ENCODE assay signal across 8 cellular contexts in the genomic region with DNA sequence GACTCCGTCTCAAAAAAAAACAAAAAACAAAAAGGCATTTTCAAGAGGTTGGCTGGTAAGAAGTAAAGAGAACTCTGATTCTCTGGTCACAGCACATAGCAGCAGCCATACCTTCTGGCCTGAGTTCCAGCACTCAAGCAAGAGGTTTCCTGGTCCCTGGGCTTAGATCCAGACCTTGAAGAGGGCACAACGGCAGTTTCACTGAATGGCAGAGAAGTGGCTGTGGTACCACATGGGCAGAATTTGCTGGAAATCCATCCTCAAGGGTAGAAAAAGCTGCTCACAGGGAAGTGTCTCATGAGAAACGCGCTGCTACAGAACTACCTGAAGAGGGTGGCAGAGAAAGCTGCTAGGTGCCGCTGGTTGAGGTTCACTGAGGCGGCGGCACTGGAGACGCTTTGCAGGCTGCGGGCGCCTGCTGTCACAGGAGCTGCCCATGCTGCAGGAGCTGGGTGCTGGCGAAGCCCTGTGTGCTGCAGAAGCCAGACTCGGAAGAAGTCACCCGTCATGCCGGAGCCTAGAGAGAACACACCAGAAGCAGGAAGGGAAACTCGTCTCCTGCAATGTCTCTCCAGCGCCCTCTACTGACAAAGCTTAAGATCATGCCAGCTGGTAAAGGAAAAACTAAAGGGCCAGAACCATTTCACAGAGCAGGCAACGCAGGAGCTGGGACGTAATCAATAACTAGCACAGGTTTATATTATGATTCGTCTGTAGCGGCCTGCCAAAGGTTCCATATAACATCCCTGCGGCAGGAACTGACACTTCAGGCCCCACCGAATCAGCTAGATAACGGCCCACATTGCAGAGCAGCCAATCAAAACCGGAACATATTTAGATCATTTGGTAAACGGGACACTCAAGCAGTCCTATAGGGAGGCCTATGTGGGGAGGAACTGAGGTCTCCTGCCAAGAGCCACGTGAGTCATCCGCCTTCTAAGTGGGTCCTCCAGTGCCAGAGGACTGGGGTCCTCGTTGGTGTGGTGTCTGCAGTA. TPM values are rescaled to one million over a fixed set of nuclear protein-coding genes. Genes with fewer than 3 reads are reported as not detected.
DNase-seq lines count a peak whose midpoint lies in the region; ATAC-seq and TF ChIP-seq lines count a peak whose summit lies in the region.

No MANE protein-coding gene starts in this region.

- H4K20me1 ChIP-seq in Loucy (ENCODE audit: insufficient read depth, low read length, poor library complexity, severe bottlenecking): no peaks in the 10 kb centered on the region

- H3K4me2 ChIP-seq in Loucy (ENCODE audit: low read depth, low read length, poor library complexity, severe bottlenecking): peak overlapping the region; percentile 93

- H3K4me3 ChIP-seq in Loucy (ENCODE audit: low read length, poor library complexity, severe bottlenecking) (peak overlapping the region; percentile 78), RWPE2 (ENCODE audit: severe bottlenecking) (peak overlapping the region; percentile 30), tibial nerve (peak overlapping the region; percentile 33 to 52 (median 44))

- H3K9me2 ChIP-seq in Loucy (replicated peaks; ENCODE audit: low read depth, low read length): no peaks in the 10 kb centered on the region

- 22 to 28% methylated on average over 23 to 28 of the region's 28 CpGs for WGBS in tibial nerve, 2 donors

- peak overlapping the region; percentile 80 for H3K9ac ChIP-seq in Loucy (ENCODE audit: low read depth, low read length, poor library complexity, severe bottlenecking)

- no peaks in the 10 kb centered on the region for H3F3A ChIP-seq in Loucy (ENCODE audit: low read depth)

- peak; percentile 54 for ATAC-seq in GM18868 (IDR thresholded peaks at IDR 0.05; ENCODE audit: unreplicated experiment)
- peak; percentile 57 for ATAC-seq in RWPE2 (ENCODE audit: low read depth)
- peak; percentile 72 for ATAC-seq in omental fat pad (ENCODE audit: low FRiP score)

- peaks cover 3% of the 10 kb centered on the region for H3K27me3 ChIP-seq in Loucy (ENCODE audit: insufficient read depth, low read length, poor library complexity, severe bottlenecking)
- no peaks in the 10 kb centered on the region for H3K27me3 ChIP-seq in RWPE2 (ENCODE audit: insufficient read depth, poor library complexity, severe bottlenecking)
- no peaks in the 10 kb centered on the region for H3K27me3 ChIP-seq in tibial nerve

- H3K9me3 ChIP-seq in Loucy (ENCODE audit: insufficient read depth, low read depth, low read length) (no peaks in the 10 kb centered on the region), RWPE2 (ENCODE audit: severe bottlenecking) (no peaks in the 10 kb centered on the region), tibial nerve (no peaks in the 10 kb centered on the region)

- TF ChIP-seq POLR2A in tibial nerve (IDR thresholded peaks at IDR 0.05): peak in 1 of 2 donors; percentile 12

- peaks cover 20% of the 10 kb centered on the region for H3K79me2 ChIP-seq in Loucy (ENCODE audit: insufficient read depth, low read length)

- H3K27ac ChIP-seq in RWPE2 (ENCODE audit: poor library complexity, severe bottlenecking) (peak overlapping the region; percentile 19), tibial nerve (peak overlapping the region in 3 of 4 donors; percentile 52 to 60 (median 58))

- TF ChIP-seq CTCF in AG09319 (IDR thresholded peaks at IDR 0.05; ENCODE audit: low read depth, low read length) (peak; percentile 92), Loucy (conservative IDR thresholded peaks at IDR 0.05; ENCODE audit: low read length) (peak; percentile 72), RWPE2 (IDR thresholded peaks at IDR 0.05; ENCODE audit: poor library complexity, severe bottlenecking) (peak; percentile 96), omental fat pad (IDR thresholded peaks at IDR 0.05) (peak in 1 of 3 donors; percentile 75), tibial nerve (IDR thresholded peaks at IDR 0.05) (peak; percentile 78 to 91 (median 83))

- DNase-seq in AG09319 (ENCODE audit: extremely low read depth, low read depth) (peak; percentile 69), RWPE2 (ENCODE audit: low spot score) (no peak), foreskin melanocyte (peak; percentile 74), omental fat pad (ENCODE audit: low spot score) (no peak), tibial nerve (ENCODE audit: low spot score in 2 of 2) (peak; percentile 35 to 82)
- peak; percentile 87 for DNase-seq in activated effector memory CD4-positive, alpha-beta T cell treated with anti-CD3 and anti-CD28 coated beads, Interleukin-2, amount 50 U/mL, for 16 hours

- H3K4me1 ChIP-seq in Loucy (ENCODE audit: insufficient read depth, low read length, poor library complexity, severe bottlenecking) (peaks cover 4% of the 10 kb centered on the region), RWPE2 (ENCODE audit: insufficient read depth, poor library complexity, severe bottlenecking) (peaks cover 11% of the 10 kb centered on the region), tibial nerve (peaks cover 0 to 55% (median 22%) of the 10 kb centered on the region in 4 donors)

- H3K36me3 ChIP-seq in Loucy (ENCODE audit: insufficient read depth, low read length) (no peaks in the 10 kb centered on the region), RWPE2 (ENCODE audit: low read depth) (peaks cover 25% of the 10 kb centered on the region), tibial nerve (peaks cover 0 to 30% (median 0%) of the 10 kb centered on the region in 3 donors)

- TF ChIP-seq EP300 in tibial nerve (IDR thresholded peaks at IDR 0.05): peak in 1 of 2 donors; percentile 42

- H2AFZ ChIP-seq in Loucy (ENCODE audit: low read length): no peak overlapping the region

RNA-seq across cellular contexts. Expression of a gene that starts 5.4 kb away (rescaled TPM):
- total RNA-seq in omental fat pad (1 to 10 TPM; 1.8 to 4.1 (median 3.6) TPM), tibial nerve (10 to 100 TPM in 1 of 4 donors, 1 to 10 TPM in 3; 7.7 to 17.1 (median 8.9) TPM)

RNA-seq across cellular contexts. Expression of a gene that starts 17.0 kb away (rescaled TPM):
- total RNA-seq in omental fat pad (10 to 100 TPM in 2 of 4 donors, 1 to 10 TPM in 2; 7.1 to 16.1 (median 9.7) TPM), tibial nerve (10 to 100 TPM; 19.4 to 29.2 (median 21.5) TPM)

RNA-seq across cellular contexts. Expression of a gene that starts 30.3 kb away (rescaled TPM):
- under 1 TPM in 1 of 4 donors, not detected in 3; 0.28 TPM for total RNA-seq in omental fat pad
- total RNA-seq in tibial nerve: not detected

RNA-seq across cellular contexts. Expression of a gene that starts 58.6 kb away (rescaled TPM):
- total RNA-seq in omental fat pad (not detected), tibial nerve (not detected)

Comparison
In these comparisons a context has a peak if more than half of its experiments do, and no peak if none do; other contexts are left out.
1. DNase-seq: peak in AG09319 (single experiment), activated effector memory CD4-positive, alpha-beta T cell treated with anti-CD3 and anti-CD28 coated beads, Interleukin-2, amount 50 U/mL, for 16 hours (single experiment), foreskin melanocyte (single experiment) and tibial nerve (2 of 2); none in RWPE2 (single experiment) and omental fat pad (single experiment).
2. Peak in every context shown above with its lines, with median percentiles within 50 percentile points of each other: ATAC-seq and H3K4me3 ChIP-seq.